Comparison of ENCODE assay signal across 7 cellular contexts in genomic region chr6:149039025-149039424, GRCh38.
A peak's percentile ranks its signal among the peaks of the same experiment; 100 is the strongest.
DNase-seq lines count a peak whose midpoint lies in the region; ATAC-seq and TF ChIP-seq lines count a peak whose summit lies in the region.
"Not testable (repeated sequence)": the region's sequence is repeated elsewhere in the genome, so short reads cannot be mapped to it uniquely, and the experiment has no call there.

No MANE protein-coding gene starts in this region.

- H3K4me1 ChIP-seq in foreskin keratinocyte = not testable (repeated sequence)

- ATAC-seq in GM21786 (IDR thresholded peaks at IDR 0.05; ENCODE audit: unreplicated experiment) = peak; percentile 61
- peak; percentile 85 to 90 for ATAC-seq in activated T-cell treated with anti-CD3 and anti-CD28 coated beads, Interleukin-2, amount 50 U/mL, for 4 hours
- peak; percentile 49 for ATAC-seq in foreskin keratinocyte

- intact Hi-C loops in activated naive CD4-positive, alpha-beta T cell treated with anti-CD3 and anti-CD28 coated beads for 36 hours (cut with micrococcal nuclease) = loop anchor here (1.0 to 10.0 kb wide), 2 partner anchors 27 to 676 kb away; partner anchors contain the start of gene LATS1

- H3K4me3 Mint-ChIP-seq in T-helper 1 cell treated with Interleukin-12 subunit alpha and Interleukin-12 subunit beta and Interleukin-4 antibody, amounts not matched to agents 30 μg/mL and 1 μg/mL, for 36 hours = peak overlapping the region; percentile 3
- not testable (repeated sequence) for H3K4me3 Mint-ChIP-seq in activated CD4-positive, alpha-beta T cell treated with anti-CD3 and anti-CD28 coated beads, Interleukin-2, amount 10 ng/mL, durations not matched to agents 7 days and 5 days; activated T-cell treated with anti-CD3 and anti-CD28 coated beads, Interleukin-2, amount 50 U/mL, for 4 hours; activated naive CD4-positive, alpha-beta T cell treated with anti-CD3 and anti-CD28 coated beads for 36 hours

- not testable (repeated sequence) for H3K9me3 Mint-ChIP-seq in T-helper 1 cell treated with Interleukin-12 subunit alpha and Interleukin-12 subunit beta and Interleukin-4 antibody, amounts not matched to agents 30 μg/mL and 1 μg/mL, for 36 hours; activated CD4-positive, alpha-beta T cell treated with anti-CD3 and anti-CD28 coated beads, Interleukin-2, amount 10 ng/mL, durations not matched to agents 7 days and 5 days; activated T-cell treated with anti-CD3 and anti-CD28 coated beads, Interleukin-2, amount 50 U/mL, for 4 hours; activated naive CD4-positive, alpha-beta T cell treated with anti-CD3 and anti-CD28 coated beads for 36 hours

- CTCF ChIA-PET in activated CD4-positive, alpha-beta T cell treated with anti-CD3 and anti-CD28 coated beads, Interleukin-2, amount 10 ng/mL, durations not matched to agents 7 days and 5 days (lab: Charles Lee) = interaction anchor here (0.6 to 2.8 kb wide), 8 partner anchors 27 to 445 kb away, joined by 3 to 7 read pairs (median 3); partner anchors contain the start of gene ZC3H12D
- CTCF ChIA-PET in activated naive CD4-positive, alpha-beta T cell treated with anti-CD3 and anti-CD28 coated beads for 36 hours (lab: Charles Lee) = interaction anchor here (0.6 to 2.2 kb wide), 2 partner anchors 150 to 393 kb away, joined by 3 to 5 read pairs; no protein-coding TSS in a partner anchor

- TF ChIP-seq CTCF in foreskin keratinocyte (conservative IDR thresholded peaks at IDR 0.05) = not testable (repeated sequence)

- H3K27ac Mint-ChIP-seq in T-helper 1 cell treated with Interleukin-12 subunit alpha and Interleukin-12 subunit beta and Interleukin-4 antibody, amounts not matched to agents 30 μg/mL and 1 μg/mL, for 36 hours = peak overlapping the region; percentile 74
- peak overlapping the region; percentile 34 for H3K27ac Mint-ChIP-seq in activated CD4-positive, alpha-beta T cell treated with anti-CD3 and anti-CD28 coated beads, Interleukin-2, amount 10 ng/mL, durations not matched to agents 7 days and 5 days
- peak overlapping the region; percentile 88 for H3K27ac Mint-ChIP-seq in activated naive CD4-positive, alpha-beta T cell treated with anti-CD3 and anti-CD28 coated beads for 36 hours

- not testable (repeated sequence) for H3K27ac ChIP-seq in foreskin keratinocyte

- DNase-seq in activated CD4-positive, alpha-beta T cell treated with anti-CD3 and anti-CD28 coated beads, Interleukin-2, amount 10 ng/mL, durations not matched to agents 7 days and 5 days; activated T-cell treated with anti-CD3 and anti-CD28 coated beads, Interleukin-2, amount 50 U/mL, for 4 hours; foreskin keratinocyte: not testable (repeated sequence)
- DNase-seq in activated naive CD4-positive, alpha-beta T cell treated with anti-CD3 and anti-CD28 coated beads for 36 hours = peak; percentile 80
- DNase-seq in stimulated activated naive CD4-positive, alpha-beta T cell treated with Interleukin-2 at 50 U/mL for 16 hours (lab: John Stamatoyannopoulos, UW) = peak; percentile 16

- not testable (repeated sequence) for H3K36me3 Mint-ChIP-seq in T-helper 1 cell treated with Interleukin-12 subunit alpha and Interleukin-12 subunit beta and Interleukin-4 antibody, amounts not matched to agents 30 μg/mL and 1 μg/mL, for 36 hours (ENCODE audit: low read depth); activated CD4-positive, alpha-beta T cell treated with anti-CD3 and anti-CD28 coated beads, Interleukin-2, amount 10 ng/mL, durations not matched to agents 7 days and 5 days (ENCODE audit: low read depth); activated T-cell treated with anti-CD3 and anti-CD28 coated beads, Interleukin-2, amount 50 U/mL, for 4 hours (ENCODE audit: insufficient read depth); activated naive CD4-positive, alpha-beta T cell treated with anti-CD3 and anti-CD28 coated beads for 36 hours (ENCODE audit: low read depth)

- H3K4me1 Mint-ChIP-seq in T-helper 1 cell treated with Interleukin-12 subunit alpha and Interleukin-12 subunit beta and Interleukin-4 antibody, amounts not matched to agents 30 μg/mL and 1 μg/mL, for 36 hours (ENCODE audit: low read depth) = peaks cover 46% of the 10 kb centered on the region
- H3K4me1 Mint-ChIP-seq in activated CD4-positive, alpha-beta T cell treated with anti-CD3 and anti-CD28 coated beads, Interleukin-2, amount 10 ng/mL, durations not matched to agents 7 days and 5 days = peaks cover 34% of the 10 kb centered on the region
- peaks cover 24% of the 10 kb centered on the region for H3K4me1 Mint-ChIP-seq in activated T-cell treated with anti-CD3 and anti-CD28 coated beads, Interleukin-2, amount 50 U/mL, for 4 hours (ENCODE audit: low read depth)
- peaks cover 40% of the 10 kb centered on the region for H3K4me1 Mint-ChIP-seq in activated naive CD4-positive, alpha-beta T cell treated with anti-CD3 and anti-CD28 coated beads for 36 hours (ENCODE audit: low read depth)

- H3K27me3 Mint-ChIP-seq in T-helper 1 cell treated with Interleukin-12 subunit alpha and Interleukin-12 subunit beta and Interleukin-4 antibody, amounts not matched to agents 30 μg/mL and 1 μg/mL, for 36 hours (ENCODE audit: low read depth); activated CD4-positive, alpha-beta T cell treated with anti-CD3 and anti-CD28 coated beads, Interleukin-2, amount 10 ng/mL, durations not matched to agents 7 days and 5 days; activated T-cell treated with anti-CD3 and anti-CD28 coated beads, Interleukin-2, amount 50 U/mL, for 4 hours (ENCODE audit: low read depth); activated naive CD4-positive, alpha-beta T cell treated with anti-CD3 and anti-CD28 coated beads for 36 hours (ENCODE audit: low read depth): not testable (repeated sequence)

- POLR2A ChIA-PET in activated CD4-positive, alpha-beta T cell treated with anti-CD3 and anti-CD28 coated beads, Interleukin-2, amount 10 ng/mL, durations not matched to agents 7 days and 5 days (lab: Charles Lee) = not testable (repeated sequence)

- H3K27me3 ChIP-seq in foreskin keratinocyte = not testable (repeated sequence)

Comparison
In these comparisons a context has a peak if more than half of its experiments do, and no peak if none do; other contexts are left out.
1. H3K27ac Mint-ChIP-seq: peak in every context shown above with its lines; median percentile 88 in activated naive CD4-positive, alpha-beta T cell treated with anti-CD3 and anti-CD28 coated beads for 36 hours; 74 in T-helper 1 cell treated with Interleukin-12 subunit alpha and Interleukin-12 subunit beta and Interleukin-4 antibody, amounts not matched to agents 30 μg/mL and 1 μg/mL, for 36 hours; 34 in activated CD4-positive, alpha-beta T cell treated with anti-CD3 and anti-CD28 coated beads, Interleukin-2, amount 10 ng/mL, durations not matched to agents 7 days and 5 days.